ENCODE assay signal across 1 cellular context in the genomic region with DNA sequence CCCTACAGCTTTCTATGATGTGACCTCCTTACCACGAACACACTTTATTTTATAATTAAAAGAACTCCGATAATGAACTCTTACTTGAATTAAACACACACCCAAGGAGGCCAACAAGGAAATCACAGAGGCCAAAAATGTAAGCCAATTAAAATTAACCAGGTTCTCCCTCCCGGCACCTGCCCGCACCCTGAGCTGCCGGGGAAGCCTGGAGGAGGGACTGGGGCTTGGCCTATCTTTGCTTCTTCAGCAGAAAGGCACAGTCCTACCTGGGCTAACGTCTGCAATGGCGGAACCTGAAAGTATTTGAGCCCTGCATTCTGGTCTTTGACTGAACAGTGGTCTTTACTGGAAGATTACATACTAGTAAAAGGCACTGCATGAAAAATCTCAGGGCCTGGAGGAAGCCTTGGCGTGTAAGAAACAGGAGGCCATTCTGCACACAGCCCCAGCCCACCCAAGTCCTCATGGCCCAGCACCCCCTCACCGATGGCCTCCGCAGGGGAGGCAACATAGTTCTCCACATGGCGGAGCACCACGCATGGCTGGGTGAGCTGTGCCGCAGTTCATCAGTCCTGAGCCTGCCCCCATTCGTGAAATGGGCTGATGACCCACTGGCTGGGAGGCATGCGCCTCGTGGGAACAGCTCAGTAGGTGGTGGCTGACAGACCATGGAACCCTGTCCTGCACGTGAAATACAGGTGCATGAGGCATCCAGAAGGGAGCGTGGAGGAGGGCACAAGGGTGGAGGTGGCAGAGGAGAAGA.
TF ChIP-seq lines count a peak whose summit lies in the region.

No MANE protein-coding gene starts in this region.

TF ChIP-seq in HEK293, 187 proteins besides CTCF, POLR2A, EP300 and RAD21 (continued from another document):
- no peak for TF ChIP-seq ZBTB44 (tag by site-specific recombination; IDR thresholded peaks at IDR 0.05)
- TF ChIP-seq, protein P1, sequence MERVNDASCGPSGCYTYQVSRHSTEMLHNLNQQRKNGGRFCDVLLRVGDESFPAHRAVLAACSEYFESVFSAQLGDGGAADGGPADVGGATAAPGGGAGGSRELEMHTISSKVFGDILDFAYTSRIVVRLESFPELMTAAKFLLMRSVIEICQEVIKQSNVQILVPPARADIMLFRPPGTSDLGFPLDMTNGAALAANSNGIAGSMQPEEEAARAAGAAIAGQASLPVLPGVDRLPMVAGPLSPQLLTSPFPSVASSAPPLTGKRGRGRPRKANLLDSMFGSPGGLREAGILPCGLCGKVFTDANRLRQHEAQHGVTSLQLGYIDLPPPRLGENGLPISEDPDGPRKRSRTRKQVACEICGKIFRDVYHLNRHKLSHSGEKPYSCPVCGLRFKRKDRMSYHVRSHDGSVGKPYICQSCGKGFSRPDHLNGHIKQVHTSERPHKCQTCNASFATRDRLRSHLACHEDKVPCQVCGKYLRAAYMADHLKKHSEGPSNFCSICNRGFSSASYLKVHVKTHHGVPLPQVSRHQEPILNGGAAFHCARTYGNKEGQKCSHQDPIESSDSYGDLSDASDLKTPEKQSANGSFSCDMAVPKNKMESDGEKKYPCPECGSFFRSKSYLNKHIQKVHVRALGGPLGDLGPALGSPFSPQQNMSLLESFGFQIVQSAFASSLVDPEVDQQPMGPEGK (tag by site-specific recombination; IDR thresholded peaks at IDR 0.05): no peak
- TF ChIP-seq SCRT1 (tag by site-specific recombination; IDR thresholded peaks at IDR 0.05; ENCODE audit: borderline replicate concordance): no peak
- TF ChIP-seq KLF1 (tag by site-specific recombination; IDR thresholded peaks at IDR 0.05): no peak
- no peak for TF ChIP-seq ZNF596 (tag by site-specific recombination; IDR thresholded peaks at IDR 0.05)
- no peak for TF ChIP-seq ZNF18 (tag by site-specific recombination; IDR thresholded peaks at IDR 0.05)
- TF ChIP-seq ZNF132 (tag by site-specific recombination; IDR thresholded peaks at IDR 0.05; ENCODE audit: borderline replicate concordance): no peak
- no peak for TF ChIP-seq ZNF600 (tag by site-specific recombination; IDR thresholded peaks at IDR 0.05)
- no peak for TF ChIP-seq SETDB1 (IDR thresholded peaks at IDR 0.05; ENCODE audit: insufficient read length, low read length)
- no peak for TF ChIP-seq ZNF707 (tag by site-specific recombination; IDR thresholded peaks at IDR 0.05)
- peak; percentile 28; the same call in 1 of the 2 replicates for TF ChIP-seq EGR2 (tag by site-specific recombination; IDR thresholded peaks at IDR 0.05; ENCODE audit: low read depth)
- peak; percentile 18; the same call in 1 of the 2 replicates for TF ChIP-seq ZNF341 (tag by site-specific recombination; IDR thresholded peaks at IDR 0.05; ENCODE audit: low read depth)
- no peak for TF ChIP-seq ZNF114 (tag by site-specific recombination; IDR thresholded peaks at IDR 0.05)
